Comparison of ENCODE assay signal across 9 cellular contexts in genomic region chr5:95780597-95780996, GRCh38. TPM values are rescaled to one million over a fixed set of nuclear protein-coding genes. Genes with fewer than 3 reads are reported as not detected.
DNase-seq lines count a peak whose midpoint lies in the region; ATAC-seq, FAIRE-seq and TF ChIP-seq lines count a peak whose summit lies in the region.
"Had no signal": no experiment of that assay in that cellular context is flagged by ENCODE, and none has a peak within 500 bp of the region (broad histone marks: within the 10 kb centered on the region; RNA-seq: fewer than 3 reads in every experiment).

No MANE protein-coding gene starts in this region.

- 89% methylated on average over 7 of the region's 7 CpGs for WGBS in K562 (ENCODE audit: insufficient coverage, low coverage, missing lambda C conversion rate)
- 94% methylated on average over 3 of the region's 7 CpGs for WGBS in right lobe of liver (ENCODE audit: insufficient coverage, low coverage, low lambda C conversion rate, missing lambda C conversion rate)

- no peak for TF ChIP-seq POLR2A in K562 (conservative IDR thresholded peaks at IDR 0.05)
- TF ChIP-seq POLR2A in right lobe of liver (IDR thresholded peaks at IDR 0.05), result no peak

- H3K36me3 Mint-ChIP-seq in stimulated activated naive B cell treated with anti-CD40 and anti-IgM and Interleukin-4, amounts not matched to agents 10 μg/mL and 1 μg/mL and 100 μg/mL, for 72 hours, result no peaks in the 10 kb centered on the region

- ATAC-seq in HG03460 (IDR thresholded peaks at IDR 0.05; ENCODE audit: unreplicated experiment), result peak; percentile 8
- ATAC-seq in K562, result peak; percentile 11
- no peak for ATAC-seq in right lobe of liver
- no peak for ATAC-seq in stimulated activated naive B cell treated with anti-CD40 and anti-IgM and Interleukin-4, amounts not matched to agents 10 μg/mL and 1 μg/mL and 100 μg/mL, for 72 hours (replicated peaks)
- ATAC-seq in stimulated activated naive CD8-positive, alpha-beta T cell treated with anti-CD3 and anti-CD28 coated beads, Interleukin-15, Interleukin-2, amounts not matched to agents 100 U/mL and 50 U/mL, for 24 hours, result no peak

- H3K4me3 ChIP-seq in K562 (no peak overlapping the region), right lobe of liver (no peak overlapping the region)

- POLR2A ChIA-PET in K562 (lab: Yijun Ruan, JAX), result interaction anchor here (0.5 to 1.4 kb wide), 8 partner anchors 9 to 149 kb away, joined by 3 to 7 read pairs (median 3); no protein-coding TSS in a partner anchor

- H3K27ac Mint-ChIP-seq in stimulated activated naive B cell treated with anti-CD40 and anti-IgM and Interleukin-4, amounts not matched to agents 10 μg/mL and 1 μg/mL and 100 μg/mL, for 72 hours, result no peak overlapping the region

- no peak for FAIRE-seq in K562 (lab: Jason Lieb, UNC)

- H3K36me3 ChIP-seq in K562 (ENCODE audit: control insufficient read depth, insufficient read depth, low read length) (peaks cover 81% of the 10 kb centered on the region), right lobe of liver (no peaks in the 10 kb centered on the region)

- no peaks in the 10 kb centered on the region for H4K20me1 ChIP-seq in K562 (replicated peaks; ENCODE audit: control insufficient read depth, insufficient read depth, low read length)

- H3K4me3 Mint-ChIP-seq in stimulated activated naive B cell treated with anti-CD40 and anti-IgM and Interleukin-4, amounts not matched to agents 10 μg/mL and 1 μg/mL and 100 μg/mL, for 72 hours, result no peak overlapping the region

- H3K27ac ChIP-seq in K562 (ENCODE audit: extremely low read depth, low read depth, low read length) (no peak overlapping the region), right lobe of liver (peak overlapping the region in 2 of 3 donors; percentile 54 to 64), substantia nigra (ENCODE audit: low read depth, low read length, poor library complexity, severe bottlenecking) (peak overlapping the region; percentile 17)

- H3K27me3 ChIP-seq in K562 (ENCODE audit: control insufficient read depth in 2 of 2, insufficient read depth in 2 of 2, low read length in 2 of 2), result no peaks in the 10 kb centered on the region
- H3K27me3 ChIP-seq in right lobe of liver, result no peaks in the 10 kb centered on the region

- no peaks in the 10 kb centered on the region for H3K9me3 Mint-ChIP-seq in stimulated activated naive B cell treated with anti-CD40 and anti-IgM and Interleukin-4, amounts not matched to agents 10 μg/mL and 1 μg/mL and 100 μg/mL, for 72 hours
- H3K9me3 Mint-ChIP-seq: activated B cell treated with CpG ODN at 0.5 μM for 24 hours; stimulated activated naive CD8-positive, alpha-beta T cell treated with anti-CD3 and anti-CD28 coated beads, Interleukin-15, amount 100 ng/mL, for 72 hours had no signal

- intact Hi-C loops in K562 (cut with micrococcal nuclease) (loop anchor here (5.0 to 10.0 kb wide), 2 partner anchors 496 to 557 kb away; partner anchors contain the start of gene MCTP1), right lobe of liver (cut with DNase I) (loop anchor here (5.0 to 10.0 kb wide), 2 partner anchors 64 to 67 kb away; no protein-coding TSS in a partner anchor)

- H3K4me1 Mint-ChIP-seq in stimulated activated naive B cell treated with anti-CD40 and anti-IgM and Interleukin-4, amounts not matched to agents 10 μg/mL and 1 μg/mL and 100 μg/mL, for 72 hours, result peaks cover 4 to 7% of the 10 kb centered on the region in 2 donors

- H3K4me2 ChIP-seq in K562 (ENCODE audit: insufficient read depth, low read length), result no peak overlapping the region

- TF ChIP-seq RAD21 in K562 (CRISPR knock-in tag; conservative IDR thresholded peaks at IDR 0.05 in 1 of 2, IDR thresholded peaks at IDR 0.05 in 1 of 2), result no peak

- no peaks in the 10 kb centered on the region for H3K9me3 ChIP-seq in K562 (replicated peaks; ENCODE audit: control insufficient read depth, insufficient read depth, low read depth, low read length)
- H3K9me3 ChIP-seq in right lobe of liver, result no peaks in the 10 kb centered on the region

- H3K79me2 ChIP-seq in K562 (ENCODE audit: control insufficient read depth, insufficient read depth, low read length), result 0 out of 3 replicates have a peak, but pooled peaks cover 2% of the 10 kb centered on the region

- TF ChIP-seq CTCF in K562 (IDR thresholded peaks at IDR 0.05 in 2 of 3, conservative IDR thresholded peaks at IDR 0.05 in 1 of 3; ENCODE audit: insufficient read depth in 2 of 3, low read depth in 1 of 3, low read length in 3 of 3), result no peak
- no peak for TF ChIP-seq CTCF in right lobe of liver (IDR thresholded peaks at IDR 0.05)

- TF ChIP-seq EP300 in K562 (IDR thresholded peaks at IDR 0.05; ENCODE audit: low read length), result no peak

- no peaks in the 10 kb centered on the region for H3K27me3 Mint-ChIP-seq in stimulated activated naive B cell treated with anti-CD40 and anti-IgM and Interleukin-4, amounts not matched to agents 10 μg/mL and 1 μg/mL and 100 μg/mL, for 72 hours
- H3K27me3 Mint-ChIP-seq: activated B cell treated with CpG ODN at 0.5 μM for 24 hours; stimulated activated naive CD8-positive, alpha-beta T cell treated with anti-CD3 and anti-CD28 coated beads, Interleukin-15, amount 100 ng/mL, for 72 hours had no signal

- no TSS peak for BruUV-seq in K562 (replicated peaks; lab: Mats Ljungman, UMichigan)

- in situ Hi-C loops in K562 (cut with MboI), result no loop called here

- CTCF ChIA-PET in K562 (lab: Yijun Ruan, JAX; ENCODE audit: low intra/inter-chr PET ratio), result interaction anchor here (0.9 to 4.3 kb wide), 5 partner anchors 12 to 555 kb away, joined by 4 to 63 read pairs (median 5); no protein-coding TSS in a partner anchor

- DNase-seq in K562 (ENCODE audit: extremely low read depth in 1 of 4, low spot score in 3 of 4), result no peak
- no peak for DNase-seq in right lobe of liver
- peak in 2 of 49 donors; percentile 9 to 14 for DNase-seq in substantia nigra (lab: John Stamatoyannopoulos, UW)
- DNase-seq in stimulated activated naive B cell treated with anti-CD40 and anti-IgM and Interleukin-4, amounts not matched to agents 10 μg/mL and 1 μg/mL and 100 μg/mL, for 72 hours, result no peak
- no peak for DNase-seq in activated T-cell treated with anti-CD3 and anti-CD28 coated beads, Interleukin-2, amount 50 U/mL, for 1 hour
- DNase-seq in stimulated activated naive CD8-positive, alpha-beta T cell treated with anti-CD3 and anti-CD28 coated beads, Interleukin-15, Interleukin-2, amounts not matched to agents 100 U/mL and 50 U/mL, for 24 hours, result no peak

- H3K4me1 ChIP-seq in K562 (replicated peaks in 1 of 2; ENCODE audit: control insufficient read depth in 2 of 2, insufficient read depth in 2 of 2, low read length in 2 of 2) (no peaks in the 10 kb centered on the region; a peak in 1 of 5 replicates), right lobe of liver (peaks cover 0 to 39% (median 11%) of the 10 kb centered on the region in 4 donors)

- no peak overlapping the region for H3K9ac ChIP-seq in K562 (ENCODE audit: insufficient read depth in 1 of 2, low read depth in 2 of 2, low read length in 2 of 2)

- no peak overlapping the region for H2AFZ ChIP-seq in K562 (ENCODE audit: low read depth, low read length)

- no peaks in the 10 kb centered on the region for H3K9me1 ChIP-seq in K562 (ENCODE audit: control insufficient read depth, insufficient read depth, low read length)

TF ChIP-seq in K562, 482 proteins besides CTCF, POLR2A, EP300 and RAD21 (continues in another document):
- TF ChIP-seq ARNT (IDR thresholded peaks at IDR 0.05) (no peak), ZNF695 (CRISPR knock-in tag; IDR thresholded peaks at IDR 0.05) (no peak), DNMT1 (IDR thresholded peaks at IDR 0.05) (no peak)

RNA-seq across cellular contexts. Expression of gene GLRX, which starts 41.9 kb away (rescaled TPM):
- 4.8 and 5.3 TPM in 2 replicates for total RNA-seq in K562 (2011; cell fraction: chromatin; rRNA removed; ENCODE audit: low replicate concordance)
- 5.4 and 6.7 TPM in 2 replicates for total RNA-seq in K562 (2011; cell fraction: nucleolus; rRNA removed)
- total RNA-seq in K562 (2011; cell fraction: nucleoplasm; rRNA removed), result 4.9 and 5.2 TPM in 2 replicates
- total RNA-seq in K562 (2014; rRNA removed) (3.3 and 3.6 TPM in 2 replicates), K562 (2014; rRNA removed; fragmentation: Illumina TruSeq; extraction: Trizol) (2.0 and 2.3 TPM in 2 replicates), K562 (2015; rRNA removed; fragmentation: Illumina TruSeq; extraction: Trizol) (3.1 and 3.6 TPM in 2 replicates), K562 (2021) (2.9 and 4.4 TPM in 2 replicates), right lobe of liver (100 to 1,000 TPM in 3 of 6 experiments, 10 to 100 TPM in 3; 40.2 to 228 (median 82.8) TPM)
- polyA plus RNA-seq in K562 (2011; rRNA removed) (6.2 and 7.3 TPM in 2 replicates), K562 (2014; fragmentation: Illumina TruSeq; extraction: Trizol) (4.6 and 6.4 TPM in 2 replicates), K562 (2014; fragmentation: Nextera tagmentation; extraction: Ambion mirVana) (10 to 100 TPM; 10.5 to 11.2 TPM), K562 (2014; rRNA removed) (4.9 and 11.1 TPM in 2 replicates)
- polyA plus RNA-seq in K562 (2011; cell fraction: cytosol; rRNA removed), result 2.5 and 4.4 TPM in 2 replicates
- polyA plus RNA-seq in K562 (2011; cell fraction: nucleus; rRNA removed), result 2.8 and 5.8 TPM in 2 replicates
- polyA plus RNA-seq in K562 (2012), result 13.4 and 13.6 TPM in 2 replicates
- polyA minus RNA-seq in K562 (2011; rRNA and poly(A)+ RNA removed), result 3.1 and 6.2 TPM in 2 replicates
- polyA minus RNA-seq in K562 (2011; cell fraction: cytosol; rRNA and poly(A)+ RNA removed), result 0.82 and 2.5 TPM in 2 replicates
- 1.9 and 2.6 TPM in 2 replicates for polyA minus RNA-seq in K562 (2011; cell fraction: nucleus; rRNA and poly(A)+ RNA removed)

RNA-seq across cellular contexts. Expression of gene RHOBTB3, which starts 49.5 kb away (rescaled TPM):
- 221 and 302 TPM in 2 replicates for total RNA-seq in K562 (2011; cell fraction: chromatin; rRNA removed; ENCODE audit: low replicate concordance)
- total RNA-seq in K562 (2011; cell fraction: nucleolus; rRNA removed), result 117 and 137 TPM in 2 replicates
- 147 and 234 TPM in 2 replicates for total RNA-seq in K562 (2011; cell fraction: nucleoplasm; rRNA removed)
- 107 and 112 TPM in 2 replicates for total RNA-seq in K562 (2014; rRNA removed)
- 142 and 164 TPM in 2 replicates for total RNA-seq in K562 (2014; rRNA removed; fragmentation: Illumina TruSeq; extraction: Trizol)
- total RNA-seq in K562 (2015; rRNA removed; fragmentation: Illumina TruSeq; extraction: Trizol), result 133 and 143 TPM in 2 replicates
- total RNA-seq in K562 (2021), result 124 and 142 TPM in 2 replicates
- polyA plus RNA-seq in K562 (2011; rRNA removed), result 128 and 166 TPM in 2 replicates
- 180 and 257 TPM in 2 replicates for polyA plus RNA-seq in K562 (2011; cell fraction: cytosol; rRNA removed)
- 207 and 234 TPM in 2 replicates for polyA plus RNA-seq in K562 (2011; cell fraction: nucleus; rRNA removed)
- 73.9 and 97.8 TPM in 2 replicates for polyA plus RNA-seq in K562 (2012)
- 111 and 115 TPM in 2 replicates for polyA plus RNA-seq in K562 (2014; fragmentation: Illumina TruSeq; extraction: Trizol)
- 10 to 100 TPM; 39.7 to 53.0 TPM for polyA plus RNA-seq in K562 (2014; fragmentation: Nextera tagmentation; extraction: Ambion mirVana)
- polyA plus RNA-seq in K562 (2014; rRNA removed), result 78.4 and 81.2 TPM in 2 replicates
- polyA minus RNA-seq in K562 (2011; rRNA and poly(A)+ RNA removed), result 373 and 438 TPM in 2 replicates
- polyA minus RNA-seq in K562 (2011; cell fraction: cytosol; rRNA and poly(A)+ RNA removed), result 200 and 263 TPM in 2 replicates
- 246 and 302 TPM in 2 replicates for polyA minus RNA-seq in K562 (2011; cell fraction: nucleus; rRNA and poly(A)+ RNA removed)
- 10 to 100 TPM; 24.1 to 49.1 (median 38.9) TPM for total RNA-seq in right lobe of liver

Comparison
In these comparisons a context has a peak if more than half of its experiments do, and no peak if none do; other contexts are left out.
1. ATAC-seq: peak in HG03460 (single experiment) and K562 (single experiment); none in right lobe of liver (0 of 4), stimulated activated naive B cell treated with anti-CD40 and anti-IgM and Interleukin-4, amounts not matched to agents 10 μg/mL and 1 μg/mL and 100 μg/mL, for 72 hours (0 of 2) and stimulated activated naive CD8-positive, alpha-beta T cell treated with anti-CD3 and anti-CD28 coated beads, Interleukin-15, Interleukin-2, amounts not matched to agents 100 U/mL and 50 U/mL, for 24 hours (single experiment).
2. RNA of gene GLRX, which starts 41.9 kb away (total RNA-seq): 40.2 to 228 TPM in right lobe of liver; 2.0 to 6.7 TPM in K562; every median in the first group is over 4 times any median in the second.